ENCODE assay signal across 8 cellular contexts in the genomic region with DNA sequence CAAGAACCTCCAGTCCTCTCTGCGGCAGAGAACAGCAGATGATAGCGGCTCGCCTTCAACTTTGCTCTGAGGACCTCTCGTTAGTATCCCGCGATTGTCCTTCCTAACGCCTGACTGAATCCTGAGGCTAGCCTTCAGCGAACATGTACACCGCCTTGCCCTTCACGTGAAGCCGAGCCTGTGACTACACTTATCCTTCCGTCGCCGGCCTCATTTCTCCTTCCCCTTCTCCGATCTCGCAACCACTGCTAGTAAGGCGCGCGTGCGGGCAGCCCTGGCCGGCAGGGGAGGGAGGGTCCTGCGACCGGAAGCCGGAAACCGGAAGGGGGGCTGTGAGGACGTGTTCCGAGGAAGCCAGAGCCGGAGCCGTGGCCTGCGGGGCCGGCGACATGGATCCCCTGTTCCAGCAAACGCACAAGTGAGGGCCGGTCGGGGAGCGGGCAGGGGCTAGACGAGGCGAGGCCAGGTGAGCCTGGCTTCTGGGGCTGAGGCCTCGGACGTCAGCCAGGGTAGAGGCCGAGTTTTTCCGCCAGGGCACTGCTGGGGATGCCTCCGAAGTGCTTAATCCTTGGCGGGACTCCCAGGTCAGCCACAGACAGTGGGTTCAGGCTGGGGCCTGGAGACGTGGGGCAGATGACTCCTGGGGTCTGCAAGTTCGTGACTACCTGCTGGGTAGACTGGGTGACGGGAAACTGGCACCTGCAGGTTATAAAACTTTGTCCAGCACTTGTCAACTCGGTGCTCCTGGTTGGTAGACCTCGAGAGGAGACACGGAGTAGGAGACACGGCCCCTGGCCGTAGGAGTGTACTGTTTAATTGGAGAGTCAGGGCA. TPM values are rescaled to one million over a fixed set of nuclear protein-coding genes. Genes with fewer than 3 reads are reported as not detected.
DNase-seq lines count a peak whose midpoint lies in the region; ATAC-seq and TF ChIP-seq lines count a peak whose summit lies in the region.

GOSR2 (plus strand) TSS at position 357 of the 832 bp plus-strand sequence; CDS start at position 390, 33 bp downstream.

- H3K4me1 Mint-ChIP-seq in natural killer cell, result peaks cover 55 to 57% of the 10 kb centered on the region in 2 donors

- in situ Hi-C loops in GM23248 (cut with MboI), result no loop called here

- H3K9ac ChIP-seq in GM23248 (peak within 1 kb of the TSS; percentile 97), fibroblast of lung (ENCODE audit: insufficient read depth, low read length) (peak within 1 kb of the TSS; percentile 98)

- H3K27ac ChIP-seq in DOHH2 (ENCODE audit: low read depth, low read length) (peak within 1 kb of the TSS; percentile 78), GM23248 (peak within 1 kb of the TSS; percentile 92), fibroblast of lung (ENCODE audit: insufficient read depth, low read length) (peak within 1 kb of the TSS; percentile 95)

- peaks cover 51% of the 10 kb centered on the region for H3K79me2 ChIP-seq in DOHH2 (ENCODE audit: control insufficient read depth, low read length)
- H3K79me2 ChIP-seq in GM23248 (ENCODE audit: insufficient read depth), result peaks cover 56% of the 10 kb centered on the region
- peaks cover 51% of the 10 kb centered on the region for H3K79me2 ChIP-seq in fibroblast of lung (ENCODE audit: control insufficient read depth, insufficient read depth, low read length)

- no peaks in the 10 kb centered on the region for H3K9me3 ChIP-seq in DOHH2 (ENCODE audit: control insufficient read depth, insufficient read depth, low read length)
- no peaks in the 10 kb centered on the region for H3K9me3 ChIP-seq in GM23248 (ENCODE audit: low read depth)
- no peaks in the 10 kb centered on the region for H3K9me3 ChIP-seq in fibroblast of lung (ENCODE audit: control insufficient read depth, insufficient read depth, low read depth, low read length)

- H3K4me3 ChIP-seq in DOHH2 (ENCODE audit: low read length) (peak within 1 kb of the TSS; percentile 77), GM23248 (peak within 1 kb of the TSS; percentile 97), fibroblast of lung (replicated peaks in 1 of 4; ENCODE audit: control extremely low read depth in 1 of 4, insufficient read depth in 1 of 4, low read depth in 3 of 4, low read length in 4 of 4) (peak within 1 kb of the TSS; percentile 68 to 99 (median 86))

- no peaks in the 10 kb centered on the region for H3K9me3 Mint-ChIP-seq in natural killer cell

- peaks cover 10% of the 10 kb centered on the region; the same call in 1 of the 2 replicates for H4K20me1 ChIP-seq in DOHH2 (ENCODE audit: control insufficient read depth, insufficient read depth, low read depth, low read length)
- H4K20me1 ChIP-seq in GM23248 (ENCODE audit: insufficient read depth), result peaks cover 7% of the 10 kb centered on the region; the same call in 1 of the 2 replicates
- peaks cover 2% of the 10 kb centered on the region for H4K20me1 ChIP-seq in fibroblast of lung (ENCODE audit: control insufficient read depth, extremely low read depth, insufficient read depth, low read length)

- DNase-seq in GM23248, result peak; percentile 94
- DNase-seq in Kasumi-1 (lab: John Stamatoyannopoulos, UW), result peak; percentile 98 to 99
- DNase-seq in RPMI8226, result peak; percentile 92
- peak; percentile 79 to 82 for DNase-seq in activated T-helper 1 cell treated with anti-CD3 and anti-CD28 coated beads, Interleukin-2, amount 50 U/mL, for 16 hours (ENCODE audit: low read depth in 1 of 2, low spot score in 1 of 2)
- DNase-seq in fibroblast of lung (ENCODE audit: low read depth in 2 of 2), result peak; percentile 86 to 91
- DNase-seq in natural killer cell, result peak; percentile 90
- DNase-seq in stimulated activated naive CD4-positive, alpha-beta T cell (lab: John Stamatoyannopoulos, UW), result peak; percentile 64 to 90 (median 80)

- H3K4me2 ChIP-seq in DOHH2 (ENCODE audit: low read length) (peak within 1 kb of the TSS; percentile 69), GM23248 (ENCODE audit: unreplicated experiment) (peak within 1 kb of the TSS; percentile 87), fibroblast of lung (ENCODE audit: extremely low read depth, insufficient read depth, low read length) (peak within 1 kb of the TSS; percentile 85)

- H3K27me3 ChIP-seq in DOHH2 (ENCODE audit: control insufficient read depth, low read length), result no peaks in the 10 kb centered on the region
- no peaks in the 10 kb centered on the region for H3K27me3 ChIP-seq in GM23248 (replicated peaks; ENCODE audit: insufficient read depth)
- no peaks in the 10 kb centered on the region for H3K27me3 ChIP-seq in fibroblast of lung (ENCODE audit: control insufficient read depth, insufficient read depth, low read length)

- WGBS in GM23248 (ENCODE audit: low coverage in 1 of 2, low lambda C conversion rate in 2 of 2, missing lambda C conversion rate in 2 of 2), 2 experiments, result 1% methylated on average over 52 of the region's 52 CpGs

- intact Hi-C loops in natural killer cell (cut with micrococcal nuclease), result no loop called here

- peak; percentile 95 to 97 (median 96) for ATAC-seq in natural killer cell

- H3K36me3 ChIP-seq in DOHH2 (ENCODE audit: control insufficient read depth, low read length) (peaks cover 6% of the 10 kb centered on the region), GM23248 (ENCODE audit: low read depth) (no peaks in the 10 kb centered on the region), fibroblast of lung (ENCODE audit: control insufficient read depth, insufficient read depth, low read length) (no peaks in the 10 kb centered on the region)

- H2AFZ ChIP-seq in GM23248 (peak within 1 kb of the TSS; percentile 100), fibroblast of lung (ENCODE audit: low read length) (peak within 1 kb of the TSS; percentile 100)

- H3F3A ChIP-seq in DOHH2 (ENCODE audit: control insufficient read depth, insufficient read depth) (no peaks in the 10 kb centered on the region), GM23248 (ENCODE audit: insufficient read depth) (peaks cover 6% of the 10 kb centered on the region; the same call in 1 of the 2 replicates)

- H3K36me3 Mint-ChIP-seq in natural killer cell, result no peaks in the 10 kb centered on the region

- no peaks in the 10 kb centered on the region for H3K9me2 ChIP-seq in DOHH2 (replicated peaks; ENCODE audit: control insufficient read depth, low read length)
- no peaks in the 10 kb centered on the region for H3K9me2 ChIP-seq in GM23248 (ENCODE audit: insufficient read depth)

- peak within 1 kb of the TSS; percentile 95 for H3K4me3 Mint-ChIP-seq in natural killer cell

- H3K27ac Mint-ChIP-seq in natural killer cell, result peak within 1 kb of the TSS; percentile 97 to 99

- TF ChIP-seq CTCF in DOHH2 (IDR thresholded peaks at IDR 0.05; ENCODE audit: low read depth, low read length, poor library complexity, severe bottlenecking) (no peak), fibroblast of lung (conservative IDR thresholded peaks at IDR 0.05 in 1 of 2, IDR thresholded peaks at IDR 0.05 in 1 of 2; ENCODE audit: low read depth in 1 of 2, low read length in 2 of 2) (no peak), natural killer cell (IDR thresholded peaks at IDR 0.05) (no peak)

- H3K27me3 Mint-ChIP-seq in natural killer cell (ENCODE audit: low read depth in 2 of 2), result peaks cover 0 to 13% of the 10 kb centered on the region in 2 donors

- H3K4me1 ChIP-seq in DOHH2 (ENCODE audit: control insufficient read depth, low read length), result peaks cover 11% of the 10 kb centered on the region
- H3K4me1 ChIP-seq in GM23248 (ENCODE audit: insufficient read depth), result peaks cover 19% of the 10 kb centered on the region
- H3K4me1 ChIP-seq in fibroblast of lung (ENCODE audit: control insufficient read depth, extremely low read depth, insufficient read depth, low read length), result peaks cover 2% of the 10 kb centered on the region

RNA-seq across cellular contexts. Expression of gene GOSR2, which starts in this region (rescaled TPM):
- total RNA-seq in GM23248 (2014; rRNA removed; shearing (Covaris generic)), result 47.9 and 48.1 TPM in 2 replicates
- 61.4 and 67.1 TPM in 2 replicates for polyA plus RNA-seq in GM23248 (2016; fragmentation: Nextera tagmentation; extraction: Ambion mirVana)
- 42.1 and 49.5 TPM in 2 replicates for total RNA-seq in fibroblast of lung
- 59.8 and 72.8 TPM in 2 replicates for polyA plus RNA-seq in fibroblast of lung
- 44.3 and 46.9 TPM in 2 replicates for polyA plus RNA-seq in fibroblast of lung (2012)
- polyA minus RNA-seq in fibroblast of lung (ENCODE audit: low replicate concordance), result 49.4 and 60.5 TPM in 2 replicates
- total RNA-seq in natural killer cell, result 10 to 100 TPM; 55.7 to 66.7 (median 59.1) TPM

Comparison
In these comparisons a context has a peak if more than half of its experiments do, and no peak if none do; other contexts are left out.
1. Peak in every context shown above with its lines: DNase-seq, ATAC-seq, H3K4me3 ChIP-seq and H3K27ac ChIP-seq.